1 cellular context compared by ENCODE assay signal in the genomic region with DNA sequence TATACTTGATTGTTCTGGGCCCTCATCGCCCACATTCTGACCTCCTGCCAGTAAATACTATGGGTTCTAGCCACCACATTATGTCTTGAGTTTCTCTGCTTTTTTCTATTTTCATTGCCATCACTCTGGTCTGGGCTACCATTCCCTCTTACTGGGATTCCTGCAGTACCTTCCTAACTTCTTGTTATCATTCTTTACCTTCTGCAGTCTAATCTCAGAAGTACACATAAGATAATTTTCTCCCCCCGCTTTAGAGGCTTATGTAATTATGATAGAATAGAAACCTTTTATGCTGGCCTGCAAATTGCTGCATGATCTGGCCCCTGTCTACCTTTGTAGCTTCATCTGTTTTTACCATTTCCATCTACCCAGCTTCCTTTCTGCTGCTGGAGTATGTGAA.
TF ChIP-seq lines count a peak whose summit lies in the region.

No MANE protein-coding gene starts in this region.

TF ChIP-seq in K562, 482 proteins besides CTCF, POLR2A, EP300 and RAD21 (continued from another document and continues in another):
- TF ChIP-seq NCOA1 (IDR thresholded peaks at IDR 0.05; ENCODE audit: low read depth) (no peak), FOXJ3 (CRISPR knock-in tag; IDR thresholded peaks at IDR 0.05) (no peak), HNRNPLL (IDR thresholded peaks at IDR 0.05; ENCODE audit: low read depth, low read length, poor library complexity, severe bottlenecking) (no peak), PCBP2 (IDR thresholded peaks at IDR 0.05; ENCODE audit: low read depth, low read length, poor library complexity, severe bottlenecking) (no peak), ZNF311 (CRISPR knock-in tag; IDR thresholded peaks at IDR 0.05) (no peak), RBFOX2 (IDR thresholded peaks at IDR 0.05; ENCODE audit: low read depth, low read length) (no peak), SAFB (IDR thresholded peaks at IDR 0.05; ENCODE audit: borderline replicate concordance, low read depth, low read length) (no peak), SUPT5H (IDR thresholded peaks at IDR 0.05) (no peak), RBM25 (IDR thresholded peaks at IDR 0.05; ENCODE audit: low read depth, low read length, severe bottlenecking) (no peak), KDM1A (IDR thresholded peaks at IDR 0.05) (0 out of 4 replicates have a peak, but pooled peaks of 1 of the 2 experiments have one; percentile 27), SMAD4 (CRISPR knock-in tag; conservative IDR thresholded peaks at IDR 0.05) (no peak), CEBPG (CRISPR knock-in tag; IDR thresholded peaks at IDR 0.05) (no peak), CEBPG (tag; conservative IDR thresholded peaks at IDR 0.05 in 1 of 2, IDR thresholded peaks at IDR 0.05 in 1 of 2) (no peak), CHCHD3 (CRISPR knock-in tag; IDR thresholded peaks at IDR 0.05) (no peak), ZNF165 (CRISPR knock-in tag; IDR thresholded peaks at IDR 0.05; ENCODE audit: borderline replicate concordance) (no peak), NFATC3 (IDR thresholded peaks at IDR 0.05) (no peak), FOS (IDR thresholded peaks at IDR 0.05; ENCODE audit: extremely low read depth, insufficient read length) (no peak), ATF7 (IDR thresholded peaks at IDR 0.05) (no peak), MAFF (IDR thresholded peaks at IDR 0.05; ENCODE audit: low read length) (no peak), THRAP3 (IDR thresholded peaks at IDR 0.05; ENCODE audit: borderline replicate concordance) (no peak), DPF2 (IDR thresholded peaks at IDR 0.05) (peak; percentile 79), GATAD2A (IDR thresholded peaks at IDR 0.05) (no peak), RCOR1 (IDR thresholded peaks at IDR 0.05; ENCODE audit: borderline replicate concordance in 1 of 2, low read depth in 2 of 2, low read length in 2 of 2) (peak in 1 of 2 experiments; percentile 65; a peak in 1 of 4 replicates), ZNF551 (CRISPR knock-in tag; IDR thresholded peaks at IDR 0.05) (no peak), ZKSCAN1 (IDR thresholded peaks at IDR 0.05; ENCODE audit: low read depth, low read length) (no peak), ETS2 (tag; IDR thresholded peaks at IDR 0.05; ENCODE audit: borderline replicate concordance, poor library complexity, severe bottlenecking) (no peak), FOXP1 (CRISPR knock-in tag; IDR thresholded peaks at IDR 0.05) (no peak), YBX1 (IDR thresholded peaks at IDR 0.05) (no peak), JUND (IDR thresholded peaks at IDR 0.05; ENCODE audit: borderline replicate concordance, low read depth, low read length) (no peak), JUND (tag; IDR thresholded peaks at IDR 0.05; ENCODE audit: borderline replicate concordance, low read depth, low read length) (no peak), TFAM (CRISPR knock-in tag; conservative IDR thresholded peaks at IDR 0.05) (no peak), ZEB2 (IDR thresholded peaks at IDR 0.05) (0 out of 2 replicates have a peak, but pooled peaks have one; percentile 23), DIDO1 (tag; IDR thresholded peaks at IDR 0.05; ENCODE audit: low read depth) (no peak), SMAD3 (CRISPR knock-in tag; conservative IDR thresholded peaks at IDR 0.05) (no peak), RBM14 (IDR thresholded peaks at IDR 0.05; ENCODE audit: borderline replicate concordance, insufficient read depth, low read depth, low read length) (no peak), EHMT2 (IDR thresholded peaks at IDR 0.05) (no peak), ZC3H8 (IDR thresholded peaks at IDR 0.05) (no peak), CSDE1 (IDR thresholded peaks at IDR 0.05) (no peak), BDP1 (IDR thresholded peaks at IDR 0.05; ENCODE audit: insufficient read depth, insufficient read length) (no peak), SREBF1 (IDR thresholded peaks at IDR 0.05; ENCODE audit: borderline replicate concordance, low read depth, low read length) (no peak), SMARCA4 (IDR thresholded peaks at IDR 0.05) (peak; percentile 72; the same call in 1 of the 2 replicates), ILK (tag; IDR thresholded peaks at IDR 0.05; ENCODE audit: borderline replicate concordance, low read depth) (no peak), RBM39 (optimal IDR thresholded peaks at IDR 0.05; ENCODE audit: low read depth, low read length) (no peak), TEAD1 (CRISPR knock-in tag; IDR thresholded peaks at IDR 0.05) (no peak), ZFX (CRISPR knock-in tag; IDR thresholded peaks at IDR 0.05) (no peak), TRIM24 (IDR thresholded peaks at IDR 0.05) (peak in 1 of 2 experiments; percentile 52; a peak in 1 of 4 replicates), NCOR1 (IDR thresholded peaks at IDR 0.05) (peak; percentile 67), TCF7 (IDR thresholded peaks at IDR 0.05; ENCODE audit: borderline replicate concordance) (no peak)
- TF ChIP-seq, protein P1, sequence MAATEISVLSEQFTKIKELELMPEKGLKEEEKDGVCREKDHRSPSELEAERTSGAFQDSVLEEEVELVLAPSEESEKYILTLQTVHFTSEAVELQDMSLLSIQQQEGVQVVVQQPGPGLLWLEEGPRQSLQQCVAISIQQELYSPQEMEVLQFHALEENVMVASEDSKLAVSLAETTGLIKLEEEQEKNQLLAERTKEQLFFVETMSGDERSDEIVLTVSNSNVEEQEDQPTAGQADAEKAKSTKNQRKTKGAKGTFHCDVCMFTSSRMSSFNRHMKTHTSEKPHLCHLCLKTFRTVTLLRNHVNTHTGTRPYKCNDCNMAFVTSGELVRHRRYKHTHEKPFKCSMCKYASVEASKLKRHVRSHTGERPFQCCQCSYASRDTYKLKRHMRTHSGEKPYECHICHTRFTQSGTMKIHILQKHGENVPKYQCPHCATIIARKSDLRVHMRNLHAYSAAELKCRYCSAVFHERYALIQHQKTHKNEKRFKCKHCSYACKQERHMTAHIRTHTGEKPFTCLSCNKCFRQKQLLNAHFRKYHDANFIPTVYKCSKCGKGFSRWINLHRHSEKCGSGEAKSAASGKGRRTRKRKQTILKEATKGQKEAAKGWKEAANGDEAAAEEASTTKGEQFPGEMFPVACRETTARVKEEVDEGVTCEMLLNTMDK (IDR thresholded peaks at IDR 0.05; ENCODE audit: borderline replicate concordance, insufficient read depth, low read depth, low read length, poor library complexity, severe bottlenecking), result no peak
- TF ChIP-seq, protein P2, sequence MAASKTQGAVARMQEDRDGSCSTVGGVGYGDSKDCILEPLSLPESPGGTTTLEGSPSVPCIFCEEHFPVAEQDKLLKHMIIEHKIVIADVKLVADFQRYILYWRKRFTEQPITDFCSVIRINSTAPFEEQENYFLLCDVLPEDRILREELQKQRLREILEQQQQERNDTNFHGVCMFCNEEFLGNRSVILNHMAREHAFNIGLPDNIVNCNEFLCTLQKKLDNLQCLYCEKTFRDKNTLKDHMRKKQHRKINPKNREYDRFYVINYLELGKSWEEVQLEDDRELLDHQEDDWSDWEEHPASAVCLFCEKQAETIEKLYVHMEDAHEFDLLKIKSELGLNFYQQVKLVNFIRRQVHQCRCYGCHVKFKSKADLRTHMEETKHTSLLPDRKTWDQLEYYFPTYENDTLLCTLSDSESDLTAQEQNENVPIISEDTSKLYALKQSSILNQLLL (CRISPR knock-in tag; IDR thresholded peaks at IDR 0.05; ENCODE audit: borderline replicate concordance), result no peak
- TF ChIP-seq, protein P3, sequence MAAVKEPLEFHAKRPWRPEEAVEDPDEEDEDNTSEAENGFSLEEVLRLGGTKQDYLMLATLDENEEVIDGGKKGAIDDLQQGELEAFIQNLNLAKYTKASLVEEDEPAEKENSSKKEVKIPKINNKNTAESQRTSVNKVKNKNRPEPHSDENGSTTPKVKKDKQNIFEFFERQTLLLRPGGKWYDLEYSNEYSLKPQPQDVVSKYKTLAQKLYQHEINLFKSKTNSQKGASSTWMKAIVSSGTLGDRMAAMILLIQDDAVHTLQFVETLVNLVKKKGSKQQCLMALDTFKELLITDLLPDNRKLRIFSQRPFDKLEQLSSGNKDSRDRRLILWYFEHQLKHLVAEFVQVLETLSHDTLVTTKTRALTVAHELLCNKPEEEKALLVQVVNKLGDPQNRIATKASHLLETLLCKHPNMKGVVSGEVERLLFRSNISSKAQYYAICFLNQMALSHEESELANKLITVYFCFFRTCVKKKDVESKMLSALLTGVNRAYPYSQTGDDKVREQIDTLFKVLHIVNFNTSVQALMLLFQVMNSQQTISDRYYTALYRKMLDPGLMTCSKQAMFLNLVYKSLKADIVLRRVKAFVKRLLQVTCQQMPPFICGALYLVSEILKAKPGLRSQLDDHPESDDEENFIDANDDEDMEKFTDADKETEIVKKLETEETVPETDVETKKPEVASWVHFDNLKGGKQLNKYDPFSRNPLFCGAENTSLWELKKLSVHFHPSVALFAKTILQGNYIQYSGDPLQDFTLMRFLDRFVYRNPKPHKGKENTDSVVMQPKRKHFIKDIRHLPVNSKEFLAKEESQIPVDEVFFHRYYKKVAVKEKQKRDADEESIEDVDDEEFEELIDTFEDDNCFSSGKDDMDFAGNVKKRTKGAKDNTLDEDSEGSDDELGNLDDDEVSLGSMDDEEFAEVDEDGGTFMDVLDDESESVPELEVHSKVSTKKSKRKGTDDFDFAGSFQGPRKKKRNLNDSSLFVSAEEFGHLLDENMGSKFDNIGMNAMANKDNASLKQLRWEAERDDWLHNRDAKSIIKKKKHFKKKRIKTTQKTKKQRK (IDR thresholded peaks at IDR 0.05; ENCODE audit: borderline replicate concordance, low read depth, low read length), result no peak
- TF ChIP-seq, protein P4, sequence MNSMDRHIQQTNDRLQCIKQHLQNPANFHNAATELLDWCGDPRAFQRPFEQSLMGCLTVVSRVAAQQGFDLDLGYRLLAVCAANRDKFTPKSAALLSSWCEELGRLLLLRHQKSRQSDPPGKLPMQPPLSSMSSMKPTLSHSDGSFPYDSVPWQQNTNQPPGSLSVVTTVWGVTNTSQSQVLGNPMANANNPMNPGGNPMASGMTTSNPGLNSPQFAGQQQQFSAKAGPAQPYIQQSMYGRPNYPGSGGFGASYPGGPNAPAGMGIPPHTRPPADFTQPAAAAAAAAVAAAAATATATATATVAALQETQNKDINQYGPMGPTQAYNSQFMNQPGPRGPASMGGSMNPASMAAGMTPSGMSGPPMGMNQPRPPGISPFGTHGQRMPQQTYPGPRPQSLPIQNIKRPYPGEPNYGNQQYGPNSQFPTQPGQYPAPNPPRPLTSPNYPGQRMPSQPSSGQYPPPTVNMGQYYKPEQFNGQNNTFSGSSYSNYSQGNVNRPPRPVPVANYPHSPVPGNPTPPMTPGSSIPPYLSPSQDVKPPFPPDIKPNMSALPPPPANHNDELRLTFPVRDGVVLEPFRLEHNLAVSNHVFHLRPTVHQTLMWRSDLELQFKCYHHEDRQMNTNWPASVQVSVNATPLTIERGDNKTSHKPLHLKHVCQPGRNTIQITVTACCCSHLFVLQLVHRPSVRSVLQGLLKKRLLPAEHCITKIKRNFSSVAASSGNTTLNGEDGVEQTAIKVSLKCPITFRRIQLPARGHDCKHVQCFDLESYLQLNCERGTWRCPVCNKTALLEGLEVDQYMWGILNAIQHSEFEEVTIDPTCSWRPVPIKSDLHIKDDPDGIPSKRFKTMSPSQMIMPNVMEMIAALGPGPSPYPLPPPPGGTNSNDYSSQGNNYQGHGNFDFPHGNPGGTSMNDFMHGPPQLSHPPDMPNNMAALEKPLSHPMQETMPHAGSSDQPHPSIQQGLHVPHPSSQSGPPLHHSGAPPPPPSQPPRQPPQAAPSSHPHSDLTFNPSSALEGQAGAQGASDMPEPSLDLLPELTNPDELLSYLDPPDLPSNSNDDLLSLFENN (IDR thresholded peaks at IDR 0.05; ENCODE audit: low read depth in 2 of 2, low read length in 2 of 2), result 0 out of 4 replicates have a peak, but pooled peaks of 1 of the 2 experiments have one; percentile 42
- TF ChIP-seq, protein P5, sequence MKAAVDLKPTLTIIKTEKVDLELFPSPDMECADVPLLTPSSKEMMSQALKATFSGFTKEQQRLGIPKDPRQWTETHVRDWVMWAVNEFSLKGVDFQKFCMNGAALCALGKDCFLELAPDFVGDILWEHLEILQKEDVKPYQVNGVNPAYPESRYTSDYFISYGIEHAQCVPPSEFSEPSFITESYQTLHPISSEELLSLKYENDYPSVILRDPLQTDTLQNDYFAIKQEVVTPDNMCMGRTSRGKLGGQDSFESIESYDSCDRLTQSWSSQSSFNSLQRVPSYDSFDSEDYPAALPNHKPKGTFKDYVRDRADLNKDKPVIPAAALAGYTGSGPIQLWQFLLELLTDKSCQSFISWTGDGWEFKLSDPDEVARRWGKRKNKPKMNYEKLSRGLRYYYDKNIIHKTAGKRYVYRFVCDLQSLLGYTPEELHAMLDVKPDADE (conservative IDR thresholded peaks at IDR 0.05; ENCODE audit: control insufficient read depth, low read depth, low read length), result no peak
- TF ChIP-seq, protein P6, sequence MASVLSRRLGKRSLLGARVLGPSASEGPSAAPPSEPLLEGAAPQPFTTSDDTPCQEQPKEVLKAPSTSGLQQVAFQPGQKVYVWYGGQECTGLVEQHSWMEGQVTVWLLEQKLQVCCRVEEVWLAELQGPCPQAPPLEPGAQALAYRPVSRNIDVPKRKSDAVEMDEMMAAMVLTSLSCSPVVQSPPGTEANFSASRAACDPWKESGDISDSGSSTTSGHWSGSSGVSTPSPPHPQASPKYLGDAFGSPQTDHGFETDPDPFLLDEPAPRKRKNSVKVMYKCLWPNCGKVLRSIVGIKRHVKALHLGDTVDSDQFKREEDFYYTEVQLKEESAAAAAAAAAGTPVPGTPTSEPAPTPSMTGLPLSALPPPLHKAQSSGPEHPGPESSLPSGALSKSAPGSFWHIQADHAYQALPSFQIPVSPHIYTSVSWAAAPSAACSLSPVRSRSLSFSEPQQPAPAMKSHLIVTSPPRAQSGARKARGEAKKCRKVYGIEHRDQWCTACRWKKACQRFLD (CRISPR knock-in tag; IDR thresholded peaks at IDR 0.05), result no peak
- TF ChIP-seq, protein P7, sequence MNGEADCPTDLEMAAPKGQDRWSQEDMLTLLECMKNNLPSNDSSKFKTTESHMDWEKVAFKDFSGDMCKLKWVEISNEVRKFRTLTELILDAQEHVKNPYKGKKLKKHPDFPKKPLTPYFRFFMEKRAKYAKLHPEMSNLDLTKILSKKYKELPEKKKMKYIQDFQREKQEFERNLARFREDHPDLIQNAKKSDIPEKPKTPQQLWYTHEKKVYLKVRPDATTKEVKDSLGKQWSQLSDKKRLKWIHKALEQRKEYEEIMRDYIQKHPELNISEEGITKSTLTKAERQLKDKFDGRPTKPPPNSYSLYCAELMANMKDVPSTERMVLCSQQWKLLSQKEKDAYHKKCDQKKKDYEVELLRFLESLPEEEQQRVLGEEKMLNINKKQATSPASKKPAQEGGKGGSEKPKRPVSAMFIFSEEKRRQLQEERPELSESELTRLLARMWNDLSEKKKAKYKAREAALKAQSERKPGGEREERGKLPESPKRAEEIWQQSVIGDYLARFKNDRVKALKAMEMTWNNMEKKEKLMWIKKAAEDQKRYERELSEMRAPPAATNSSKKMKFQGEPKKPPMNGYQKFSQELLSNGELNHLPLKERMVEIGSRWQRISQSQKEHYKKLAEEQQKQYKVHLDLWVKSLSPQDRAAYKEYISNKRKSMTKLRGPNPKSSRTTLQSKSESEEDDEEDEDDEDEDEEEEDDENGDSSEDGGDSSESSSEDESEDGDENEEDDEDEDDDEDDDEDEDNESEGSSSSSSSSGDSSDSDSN (IDR thresholded peaks at IDR 0.05; ENCODE audit: borderline replicate concordance in 1 of 2, low read depth in 2 of 2, low read length in 2 of 2), result no peak
- TF ChIP-seq, protein P8, sequence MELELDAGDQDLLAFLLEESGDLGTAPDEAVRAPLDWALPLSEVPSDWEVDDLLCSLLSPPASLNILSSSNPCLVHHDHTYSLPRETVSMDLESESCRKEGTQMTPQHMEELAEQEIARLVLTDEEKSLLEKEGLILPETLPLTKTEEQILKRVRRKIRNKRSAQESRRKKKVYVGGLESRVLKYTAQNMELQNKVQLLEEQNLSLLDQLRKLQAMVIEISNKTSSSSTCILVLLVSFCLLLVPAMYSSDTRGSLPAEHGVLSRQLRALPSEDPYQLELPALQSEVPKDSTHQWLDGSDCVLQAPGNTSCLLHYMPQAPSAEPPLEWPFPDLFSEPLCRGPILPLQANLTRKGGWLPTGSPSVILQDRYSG (tag; conservative IDR thresholded peaks at IDR 0.05; ENCODE audit: low read depth), result no peak
